Comparison of ENCODE assay signal across 12 cellular contexts in the genomic region with DNA sequence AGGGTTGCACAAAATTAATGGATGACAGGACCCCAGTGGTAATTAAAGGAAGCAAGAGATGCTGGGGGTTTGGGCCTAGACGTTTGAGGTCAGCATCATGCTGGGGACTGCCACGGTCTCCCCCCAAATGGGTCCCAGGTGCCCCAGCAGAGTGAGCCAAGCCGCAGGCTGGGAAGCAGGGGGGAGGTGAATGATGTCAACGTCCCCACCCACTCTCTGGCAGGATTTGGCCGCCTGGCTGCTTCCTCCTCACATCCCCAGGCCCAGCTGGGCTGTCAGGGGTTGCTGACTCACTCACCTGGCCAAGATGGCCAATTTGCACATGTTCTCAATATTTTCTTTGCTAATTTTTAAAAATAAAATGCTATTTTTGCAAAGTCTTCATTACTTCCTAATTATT.
DNase-seq lines count a peak whose midpoint lies in the region; ATAC-seq and TF ChIP-seq lines count a peak whose summit lies in the region.
"Had no signal": no experiment of that assay in that cellular context is flagged by ENCODE, and none has a peak within 500 bp of the region (broad histone marks: within the 10 kb centered on the region; RNA-seq: fewer than 3 reads in every experiment).

No MANE protein-coding gene starts in this region.

- no peaks in the 10 kb centered on the region for H3K79me2 ChIP-seq in hepatocyte

- H3K27ac ChIP-seq in right cardiac atrium (ENCODE audit: low read length) = no peak overlapping the region
- H3K27ac ChIP-seq in hepatocyte = no peak overlapping the region

- H3K9me2 ChIP-seq in hepatocyte (replicated peaks; ENCODE audit: insufficient read depth) = no peaks in the 10 kb centered on the region

- no peaks in the 10 kb centered on the region for H3K36me3 Mint-ChIP-seq in activated T-cell treated with anti-CD3 and anti-CD28 coated beads, Interleukin-2, amount 50 U/mL, for 4 hours (ENCODE audit: insufficient read depth)
- H3K36me3 Mint-ChIP-seq: activated naive CD8-positive, alpha-beta T cell; naive B cell had no signal

- intact Hi-C loops in Right ventricle myocardium inferior (cut with DNase I) (no loop called here), right cardiac atrium (cut with DNase I) (no loop called here), left cardiac atrium (cut with DNase I) (no loop called here)

- no peaks in the 10 kb centered on the region for H4K20me1 ChIP-seq in hepatocyte (ENCODE audit: insufficient read depth, poor library complexity, severe bottlenecking)

- H3K27me3 ChIP-seq in right cardiac atrium (ENCODE audit: control insufficient read depth, insufficient read depth) = no peaks in the 10 kb centered on the region
- peaks cover 3% of the 10 kb centered on the region for H3K27me3 ChIP-seq in hepatocyte

- H3K4me3 ChIP-seq in right cardiac atrium (ENCODE audit: low read length) (no peak overlapping the region), hepatocyte (no peak overlapping the region)

- H3K9me3 Mint-ChIP-seq in activated T-cell treated with anti-CD3 and anti-CD28 coated beads, Interleukin-2, amount 50 U/mL, for 4 hours = no peaks in the 10 kb centered on the region

- H3K4me1 Mint-ChIP-seq in activated T-cell treated with anti-CD3 and anti-CD28 coated beads, Interleukin-2, amount 50 U/mL, for 4 hours (ENCODE audit: low read depth) = no peaks in the 10 kb centered on the region

- peaks cover 2% of the 10 kb centered on the region for H3K27me3 Mint-ChIP-seq in activated T-cell treated with anti-CD3 and anti-CD28 coated beads, Interleukin-2, amount 50 U/mL, for 4 hours (ENCODE audit: low read depth)

- H2AFZ ChIP-seq in hepatocyte = no peak overlapping the region

- H3K4me2 ChIP-seq in hepatocyte = no peak overlapping the region

- ATAC-seq in Right ventricle myocardium inferior (peak; percentile 56), right cardiac atrium (no peak), left cardiac atrium (peak; percentile 34 to 83), HG03520 (IDR thresholded peaks at IDR 0.05; ENCODE audit: unreplicated experiment) (no peak)
- ATAC-seq in activated T-cell treated with anti-CD3 and anti-CD28 coated beads, Interleukin-2, amount 50 U/mL, for 4 hours = no peak

- DNase-seq in Right ventricle myocardium inferior (ENCODE audit: missing footprints) = no peak
- no peak for DNase-seq in right cardiac atrium
- DNase-seq in amniotic epithelial cell (ENCODE audit: low read depth) = peak; percentile 23
- DNase-seq in left cardiac atrium = peak; percentile 35
- DNase-seq in hepatocyte (ENCODE audit: low spot score) = no peak
- no peak for DNase-seq in activated gamma-delta T cell treated with Interleukin-2 at 50 U/mL for 16 hours
- no peak for DNase-seq in activated T-cell treated with anti-CD3 and anti-CD28 coated beads, Interleukin-2, amount 50 U/mL, for 4 hours
- DNase-seq: activated CD4-positive, alpha-beta T cell treated with anti-CD3 and anti-CD28 coated beads, Interleukin-2, amount 50 U/mL, for 48 hours; naive B cell; NCI-H510A had no signal

- H3K4me1 ChIP-seq in right cardiac atrium (ENCODE audit: control insufficient read depth, insufficient read depth, low read length) (no peaks in the 10 kb centered on the region), hepatocyte (ENCODE audit: insufficient read depth) (no peaks in the 10 kb centered on the region)

- no peak for TF ChIP-seq CTCF in hepatocyte (IDR thresholded peaks at IDR 0.05; ENCODE audit: poor library complexity)

- H3K9me3 ChIP-seq in right cardiac atrium (ENCODE audit: control insufficient read depth, low read length) (no peaks in the 10 kb centered on the region), hepatocyte (ENCODE audit: low read depth) (no peaks in the 10 kb centered on the region)

- H3K4me3 Mint-ChIP-seq in activated T-cell treated with anti-CD3 and anti-CD28 coated beads, Interleukin-2, amount 50 U/mL, for 4 hours = no peak overlapping the region
- H3K4me3 Mint-ChIP-seq: activated naive CD8-positive, alpha-beta T cell had no signal

- whole genome bisulfite sequencing in right cardiac atrium = 23% methylated on average over 5 of the region's 5 CpGs
- WGBS in hepatocyte (ENCODE audit: low lambda C conversion rate, missing lambda C conversion rate) = 69% methylated on average over 5 of the region's 5 CpGs

- no peaks in the 10 kb centered on the region for H3K36me3 ChIP-seq in hepatocyte (replicated peaks; ENCODE audit: insufficient read depth, low read depth)

Comparison
In these comparisons a context has a peak if more than half of its experiments do, and no peak if none do; other contexts are left out.
1. ATAC-seq: peak in Right ventricle myocardium inferior (single experiment) and left cardiac atrium (2 of 2); none in right cardiac atrium (0 of 2), HG03520 (single experiment) and activated T-cell treated with anti-CD3 and anti-CD28 coated beads, Interleukin-2, amount 50 U/mL, for 4 hours (0 of 2).
2. DNase-seq: peak in amniotic epithelial cell (single experiment) and left cardiac atrium (single experiment); none in Right ventricle myocardium inferior (single experiment), right cardiac atrium (0 of 3), hepatocyte (single experiment), activated gamma-delta T cell treated with Interleukin-2 at 50 U/mL for 16 hours (single experiment) and activated T-cell treated with anti-CD3 and anti-CD28 coated beads, Interleukin-2, amount 50 U/mL, for 4 hours (single experiment).